ENCODE assay signal across 10 cellular contexts in genomic region chr15:101242999-101243336, GRCh38. TPM values are rescaled to one million over a fixed set of nuclear protein-coding genes. Genes with fewer than 3 reads are reported as not detected.
A peak's percentile ranks its signal among the peaks of the same experiment; 100 is the strongest.
DNase-seq lines count a peak whose midpoint lies in the region; ATAC-seq and TF ChIP-seq lines count a peak whose summit lies in the region.
"Had no signal": no experiment of that assay in that cellular context is flagged by ENCODE, and none has a peak within 500 bp of the region (broad histone marks: within the 10 kb centered on the region; RNA-seq: fewer than 3 reads in every experiment).

No MANE protein-coding gene starts in this region.

- TF ChIP-seq CTCF in MCF 10A (IDR thresholded peaks at IDR 0.05; ENCODE audit: unreplicated experiment) (no peak), PC-3 (conservative IDR thresholded peaks at IDR 0.05; ENCODE audit: low read depth, low read length) (no peak)

- no peaks in the 10 kb centered on the region for H3K9me2 ChIP-seq in PC-3 (replicated peaks; ENCODE audit: low read length)

- POLR2A ChIA-PET in MCF 10A (lab: Yijun Ruan, JAX) (interaction anchor here (0.8 to 1.5 kb wide), 2 partner anchors 10 to 42 kb away, joined by 3 to 6 read pairs; no protein-coding TSS in a partner anchor), PC-3 (lab: Charles Lee; ENCODE audit: unreplicated experiment) (no interaction called here)

- H3K36me3 ChIP-seq in skeletal muscle tissue (ENCODE audit: control insufficient read depth in 3 of 3, insufficient read depth in 3 of 3, low read length in 3 of 3) (no peaks in the 10 kb centered on the region), PC-3 (ENCODE audit: low read depth, low read length) (peaks cover 4% of the 10 kb centered on the region; the same call in 1 of the 2 replicates)

- H3K27ac ChIP-seq in skeletal muscle tissue (ENCODE audit: low read depth, low read length) (peak overlapping the region; percentile 22), PC-3 (ENCODE audit: low read length) (no peak overlapping the region)

- no peaks in the 10 kb centered on the region for H3K27me3 Mint-ChIP-seq in T-helper 2 cell treated with Interferon-gamma antibody and Interleukin-4, amounts not matched to agents 5 μg/mL and 100 μg/mL, for 36 hours (ENCODE audit: low read depth)
- H3K27me3 Mint-ChIP-seq in MCF 10A (ENCODE audit: insufficient read depth, unreplicated experiment) = no peaks in the 10 kb centered on the region

- no peak overlapping the region for H2AFZ ChIP-seq in PC-3 (ENCODE audit: low read length)

- H3K36me3 Mint-ChIP-seq in T-helper 2 cell treated with Interferon-gamma antibody and Interleukin-4, amounts not matched to agents 5 μg/mL and 100 μg/mL, for 36 hours (ENCODE audit: low read depth) = peaks cover 40% of the 10 kb centered on the region
- H3K36me3 Mint-ChIP-seq in MCF 10A (ENCODE audit: insufficient read depth, unreplicated experiment) = peaks cover 6% of the 10 kb centered on the region

- H3K9me3 ChIP-seq in skeletal muscle tissue (ENCODE audit: control insufficient read depth in 3 of 3, low read length in 3 of 3) (no peaks in the 10 kb centered on the region), PC-3 (ENCODE audit: low read length) (no peaks in the 10 kb centered on the region)

- ATAC-seq in PC-3 = no peak

- H3K27me3 ChIP-seq in skeletal muscle tissue (ENCODE audit: control insufficient read depth in 3 of 3, insufficient read depth in 3 of 3, low read length in 3 of 3) (no peaks in the 10 kb centered on the region), PC-3 (ENCODE audit: low read length) (no peaks in the 10 kb centered on the region)

- no peak overlapping the region for H3K4me3 ChIP-seq in skeletal muscle tissue (ENCODE audit: low read length in 3 of 3)
- H3K4me3 ChIP-seq in PC-3 (ENCODE audit: low read length) = no peak overlapping the region

- H3K9ac ChIP-seq in skeletal muscle tissue (ENCODE audit: low read depth in 1 of 3, low read length in 3 of 3) (no peak overlapping the region), PC-3 (ENCODE audit: low read length) (no peak overlapping the region)

- DNase-seq in T-helper 2 cell treated with Interferon-gamma antibody and Interleukin-4, amounts not matched to agents 5 μg/mL and 100 μg/mL, for 36 hours (ENCODE audit: low spot score) = no peak
- no peak for DNase-seq in T-helper 2 cell
- DNase-seq in NCI-H1105 treated with DMSO at 0.1 percent for 48 hours (lab: John Stamatoyannopoulos, UW) = peak; percentile 47
- no peak for DNase-seq in MCF 10A (ENCODE audit: unreplicated experiment)
- no peak for DNase-seq in middle frontal gyrus (ENCODE audit: extremely low spot score, low spot score)
- DNase-seq in DMS53 treated with DMSO at 0.1 percent for 48 hours (lab: John Stamatoyannopoulos, UW; ENCODE audit: unreplicated experiment) = no peak
- DNase-seq in PC-3 = no peak
- DNase-seq: kidney, NCI-H2171 had no signal

- BruUV-seq in MCF 10A (replicated peaks; lab: Mats Ljungman, UMichigan) = no TSS peak
- no TSS peak for BruUV-seq in PC-3 (replicated peaks; lab: Mats Ljungman, UMichigan)

- H3K27ac Mint-ChIP-seq in T-helper 2 cell treated with Interferon-gamma antibody and Interleukin-4, amounts not matched to agents 5 μg/mL and 100 μg/mL, for 36 hours = peak overlapping the region; percentile 88
- peak overlapping the region; percentile 32 for H3K27ac Mint-ChIP-seq in MCF 10A (ENCODE audit: low read depth, unreplicated experiment)

- no peak overlapping the region for H3K4me2 ChIP-seq in PC-3 (ENCODE audit: low read length)

- H3K4me1 ChIP-seq in skeletal muscle tissue (ENCODE audit: control insufficient read depth in 3 of 3, insufficient read depth in 3 of 3, low read length in 3 of 3) (peaks cover 35 to 61% (median 45%) of the 10 kb centered on the region in 3 donors), PC-3 (ENCODE audit: insufficient read depth, low read length) (no peaks in the 10 kb centered on the region; the same call in 1 of the 2 replicates)

- CTCF ChIA-PET in MCF 10A (lab: Yijun Ruan, JAX) = interaction anchor here (0.6 to 1.3 kb wide), 3 partner anchors 14 to 154 kb away, joined by 3 to 6 read pairs (median 3); no protein-coding TSS in a partner anchor
- CTCF ChIA-PET in PC-3 (lab: Charles Lee) = no interaction called here

- peak overlapping the region; percentile 68 for H3K4me3 Mint-ChIP-seq in T-helper 2 cell treated with Interferon-gamma antibody and Interleukin-4, amounts not matched to agents 5 μg/mL and 100 μg/mL, for 36 hours
- no peak overlapping the region for H3K4me3 Mint-ChIP-seq in MCF 10A (ENCODE audit: unreplicated experiment)

- H3K9me3 Mint-ChIP-seq in T-helper 2 cell treated with Interferon-gamma antibody and Interleukin-4, amounts not matched to agents 5 μg/mL and 100 μg/mL, for 36 hours = no peaks in the 10 kb centered on the region
- H3K9me3 Mint-ChIP-seq in MCF 10A (ENCODE audit: unreplicated experiment) = no peaks in the 10 kb centered on the region

- intact Hi-C loops in MCF 10A (cut with micrococcal nuclease) = no loop called here
- intact Hi-C loops in PC-3 (cut with micrococcal nuclease) = no loop called here

- H4K20me1 ChIP-seq in PC-3 (ENCODE audit: low read length) = peaks cover 31% of the 10 kb centered on the region

- H3K4me1 Mint-ChIP-seq in T-helper 2 cell treated with Interferon-gamma antibody and Interleukin-4, amounts not matched to agents 5 μg/mL and 100 μg/mL, for 36 hours (ENCODE audit: low read depth) = peaks cover 87% of the 10 kb centered on the region
- peaks cover 37% of the 10 kb centered on the region for H3K4me1 Mint-ChIP-seq in MCF 10A (ENCODE audit: insufficient read depth, unreplicated experiment)

- peaks cover 100% of the 10 kb centered on the region for H3K79me2 ChIP-seq in PC-3 (ENCODE audit: low read length)

- H3F3A ChIP-seq in PC-3 (ENCODE audit: low read length, unreplicated experiment) = no peaks in the 10 kb centered on the region

RNA-seq across cellular contexts. Expression of gene CHSY1, which starts 8.9 kb away (rescaled TPM):
- total RNA-seq in MCF 10A (2022) = 24.3 and 29.8 TPM in 2 replicates
- 29.7 TPM for total RNA-seq in skeletal muscle tissue
- total RNA-seq in PC-3 (2014; rRNA removed) = 13.8 and 19.5 TPM in 2 replicates

RNA-seq across cellular contexts. Expression of gene SELENOS, which starts 34.3 kb away (rescaled TPM):
- total RNA-seq in MCF 10A (2022) = 145 and 187 TPM in 2 replicates
- total RNA-seq in skeletal muscle tissue = 25.6 TPM
- 40.1 and 47.0 TPM in 2 replicates for total RNA-seq in PC-3 (2014; rRNA removed)

RNA-seq across cellular contexts. Expression of gene SNRPA1, which starts 52.1 kb away (rescaled TPM):
- 99.4 and 99.5 TPM in 2 replicates for total RNA-seq in MCF 10A (2022)
- total RNA-seq in skeletal muscle tissue = 14.1 TPM
- 66.1 and 68.2 TPM in 2 replicates for total RNA-seq in PC-3 (2014; rRNA removed)
